In genomic region chr3:71504250-71505036, GRCh38 we compare ENCODE assay signal across 10 cellular contexts.
DNase-seq lines count a peak whose midpoint lies in the region; ATAC-seq and TF ChIP-seq lines count a peak whose summit lies in the region.
"Had no signal": no experiment of that assay in that cellular context is flagged by ENCODE, and none has a peak within 500 bp of the region (broad histone marks: within the 10 kb centered on the region; RNA-seq: fewer than 3 reads in every experiment).

No MANE protein-coding gene starts in this region.

- H2BK15ac ChIP-seq in mesenchymal stem cell (ENCODE audit: low read depth, poor library complexity, severe bottlenecking) = no peak overlapping the region

- intact Hi-C loops in OCI-LY7 (cut with micrococcal nuclease; ENCODE audit: unreplicated experiment) = no loop called here

- peaks cover 12% of the 10 kb centered on the region for H3K79me1 ChIP-seq in mesenchymal stem cell (replicated peaks; ENCODE audit: low read length, poor library complexity, severe bottlenecking)

- BruUV-seq in OCI-LY7 (replicated peaks; lab: Mats Ljungman, UMichigan) = no TSS peak

- H3K9me2 ChIP-seq in OCI-LY7 (ENCODE audit: insufficient read depth, low read length) = no peaks in the 10 kb centered on the region

- H3K14ac ChIP-seq in mesenchymal stem cell (ENCODE audit: low read length in 2 of 2) = no peak overlapping the region

- peak overlapping the region; percentile 82 for H3K9ac ChIP-seq in mesenchymal stem cell (ENCODE audit: low read length)

- H3K27ac ChIP-seq in AG04450 (ENCODE audit: low read depth, low read length) = peak overlapping the region; percentile 79
- peak overlapping the region; percentile 87 for H3K27ac ChIP-seq in mesenchymal stem cell (ENCODE audit: low read length, poor library complexity, severe bottlenecking)
- H3K27ac ChIP-seq in OCI-LY7 (ENCODE audit: low read depth, low read length, poor library complexity, severe bottlenecking) = no peak overlapping the region
- H3K27ac ChIP-seq: vagina had no signal

- no peak overlapping the region for H3K4ac ChIP-seq in mesenchymal stem cell (ENCODE audit: low read depth in 1 of 2, low read length in 2 of 2)

- peak overlapping the region; percentile 67 for H2AK5ac ChIP-seq in mesenchymal stem cell (ENCODE audit: low read length, severe bottlenecking)

- H3K27me3 ChIP-seq in AG04450 (ENCODE audit: control insufficient read depth, insufficient read depth, low read length) = no peaks in the 10 kb centered on the region
- H3K27me3 ChIP-seq in mesenchymal stem cell (ENCODE audit: control insufficient read depth in 1 of 2, insufficient read depth in 1 of 2, low read length in 2 of 2) = no peaks in the 10 kb centered on the region
- H3K27me3 ChIP-seq: vagina had no signal

- POLR2A ChIA-PET in AG04450 (lab: Yijun Ruan, JAX) = interaction anchor here (1.0 kb wide), 1 partner anchor 48 kb away, joined by 4 read pairs; no protein-coding TSS in a partner anchor
- POLR2A ChIA-PET in OCI-LY7 (lab: Charles Lee) = no interaction called here

- H3K4me1 Mint-ChIP-seq in activated naive CD8-positive, alpha-beta T cell treated with anti-CD3 and anti-CD28 coated beads, Interleukin-2, amount 50 U/mL, for 24 hours = peaks cover 56% of the 10 kb centered on the region

- H2BK120ac ChIP-seq in mesenchymal stem cell (ENCODE audit: low read depth, low read length) = no peak overlapping the region

- H3K9me3 ChIP-seq in AG04450 (ENCODE audit: control insufficient read depth, insufficient read depth, low read length) (no peaks in the 10 kb centered on the region), mesenchymal stem cell (ENCODE audit: control insufficient read depth, low read length) (no peaks in the 10 kb centered on the region), OCI-LY7 (ENCODE audit: low read length) (no peaks in the 10 kb centered on the region)
- H3K9me3 ChIP-seq: vagina had no signal

- H3K36me3 Mint-ChIP-seq in activated naive CD8-positive, alpha-beta T cell treated with anti-CD3 and anti-CD28 coated beads, Interleukin-2, amount 50 U/mL, for 24 hours (ENCODE audit: low read depth) = peaks cover 11% of the 10 kb centered on the region

- DNase-seq in AG04450 (ENCODE audit: low read depth, low spot score) (peak; percentile 64), LoVo (ENCODE audit: low spot score) (peak; percentile 19), mesenchymal stem cell (peak; percentile 65), NCI-H2171 treated with DMSO at 0.1 percent for 48 hours (lab: John Stamatoyannopoulos, UW) (no peak), OCI-LY7 (ENCODE audit: low spot score) (no peak), NCI-H2227 treated with DMSO at 0.1 percent for 48 hours (lab: John Stamatoyannopoulos, UW) (no peak)
- DNase-seq in activated naive CD8-positive, alpha-beta T cell treated with anti-CD3 and anti-CD28 coated beads, Interleukin-2, amount 50 U/mL, for 24 hours = no peak

- H2BK12ac ChIP-seq in mesenchymal stem cell (ENCODE audit: low read length in 2 of 2) = no peak overlapping the region

- no peak overlapping the region for H3K23ac ChIP-seq in mesenchymal stem cell (ENCODE audit: low read length in 2 of 2)

- H3K36me3 ChIP-seq in mesenchymal stem cell (ENCODE audit: control insufficient read depth in 1 of 2, insufficient read depth in 2 of 2, low read depth in 1 of 2, low read length in 2 of 2) = no peaks in the 10 kb centered on the region
- H3K36me3 ChIP-seq in OCI-LY7 (ENCODE audit: insufficient read depth, low read length) = peaks cover 8% of the 10 kb centered on the region; the same call in 1 of the 2 replicates
- H3K36me3 ChIP-seq: vagina had no signal

- H3K79me2 ChIP-seq in OCI-LY7 (ENCODE audit: insufficient read depth, low read depth, low read length) = peaks cover 25% of the 10 kb centered on the region; the same call in 1 of the 2 replicates

- H2AFZ ChIP-seq in mesenchymal stem cell (ENCODE audit: low read depth, low read length) = no peak overlapping the region
- no peak overlapping the region for H2AFZ ChIP-seq in OCI-LY7 (ENCODE audit: low read length)

- no peak for TF ChIP-seq CTCF in AG04450 (IDR thresholded peaks at IDR 0.05; ENCODE audit: low read depth, low read length)
- TF ChIP-seq CTCF in OCI-LY7 (conservative IDR thresholded peaks at IDR 0.05; ENCODE audit: low read length) = no peak

- no peaks in the 10 kb centered on the region for H3K27me3 Mint-ChIP-seq in activated naive CD8-positive, alpha-beta T cell treated with anti-CD3 and anti-CD28 coated beads, Interleukin-2, amount 50 U/mL, for 24 hours

- H3K27ac Mint-ChIP-seq in activated naive CD8-positive, alpha-beta T cell treated with anti-CD3 and anti-CD28 coated beads, Interleukin-2, amount 50 U/mL, for 24 hours = peak overlapping the region; percentile 52
- H3K27ac Mint-ChIP-seq: brain had no signal

- H4K91ac ChIP-seq in mesenchymal stem cell (ENCODE audit: low read length) = no peak overlapping the region

- peak overlapping the region; percentile 11 for H2BK5ac ChIP-seq in mesenchymal stem cell (ENCODE audit: low read depth, low read length, poor library complexity, severe bottlenecking)

- no peak overlapping the region for H3K4me2 ChIP-seq in mesenchymal stem cell (ENCODE audit: low read length, poor library complexity, severe bottlenecking)
- no peak overlapping the region for H3K4me2 ChIP-seq in OCI-LY7 (ENCODE audit: low read length)

- H3K4me3 ChIP-seq in AG04450 (ENCODE audit: low read depth, low read length) (peak overlapping the region; percentile 23; the same call in 1 of the 2 replicates), mesenchymal stem cell (ENCODE audit: insufficient read depth in 1 of 2, low read depth in 1 of 2, low read length in 2 of 2) (peak overlapping the region in 1 of 2 experiments; percentile 52), OCI-LY7 (ENCODE audit: low read depth, low read length, poor library complexity, severe bottlenecking) (no peak overlapping the region)
- H3K4me3 ChIP-seq: vagina had no signal

- CTCF ChIA-PET in AG04450 (lab: Charles Lee) = no interaction called here
- CTCF ChIA-PET in OCI-LY7 (lab: Charles Lee; ENCODE audit: unreplicated experiment) = no interaction called here

- H3K18ac ChIP-seq in mesenchymal stem cell (ENCODE audit: low read depth in 1 of 2, low read length in 2 of 2) = no peak overlapping the region

- H3K4me3 Mint-ChIP-seq in activated naive CD8-positive, alpha-beta T cell treated with anti-CD3 and anti-CD28 coated beads, Interleukin-2, amount 50 U/mL, for 24 hours = no peak overlapping the region
- H3K4me3 Mint-ChIP-seq: brain had no signal

- 0 out of 2 replicates have a peak, but pooled peaks cover 2% of the 10 kb centered on the region for H4K20me1 ChIP-seq in OCI-LY7 (ENCODE audit: insufficient read depth, low read length)

- 55% methylated on average over 15 of the region's 15 CpGs for WGBS in mesenchymal stem cell

- H3K9me3 Mint-ChIP-seq in activated naive CD8-positive, alpha-beta T cell treated with anti-CD3 and anti-CD28 coated beads, Interleukin-2, amount 50 U/mL, for 24 hours = peaks cover 10% of the 10 kb centered on the region

- peak; percentile 75 for ATAC-seq in activated naive CD8-positive, alpha-beta T cell treated with anti-CD3 and anti-CD28 coated beads, Interleukin-2, amount 50 U/mL, for 24 hours
- no peak for ATAC-seq in GM18511 (IDR thresholded peaks at IDR 0.05; ENCODE audit: unreplicated experiment)

- peaks cover 12% of the 10 kb centered on the region for H3K4me1 ChIP-seq in mesenchymal stem cell (ENCODE audit: control insufficient read depth, insufficient read depth, low read depth, low read length)
- peaks cover 11% of the 10 kb centered on the region for H3K4me1 ChIP-seq in OCI-LY7 (ENCODE audit: insufficient read depth, low read length, poor library complexity, severe bottlenecking)
- H3K4me1 ChIP-seq: vagina had no signal

- no peak overlapping the region for H4K8ac ChIP-seq in mesenchymal stem cell (ENCODE audit: low read length)

Comparison
In these comparisons a context has a peak if more than half of its experiments do, and no peak if none do; other contexts are left out.
1. DNase-seq: peak in AG04450 (single experiment), LoVo (single experiment) and mesenchymal stem cell (single experiment); none in activated naive CD8-positive, alpha-beta T cell treated with anti-CD3 and anti-CD28 coated beads, Interleukin-2, amount 50 U/mL, for 24 hours (single experiment), NCI-H2171 treated with DMSO at 0.1 percent for 48 hours (single experiment), OCI-LY7 (single experiment) and NCI-H2227 treated with DMSO at 0.1 percent for 48 hours (single experiment).